ENCODE assay signal across 1 cellular context in genomic region chr1:54768093-54768492, GRCh38.
TF ChIP-seq lines count a peak whose summit lies in the region.

No MANE protein-coding gene starts in this region.

TF ChIP-seq in GM23338, 12 proteins besides CTCF, POLR2A, EP300 and RAD21 (continued from another document):
- TF ChIP-seq ETS1 (IDR thresholded peaks at IDR 0.05): no peak
- TF ChIP-seq JUNB (IDR thresholded peaks at IDR 0.05; ENCODE audit: unreplicated experiment): no peak
- no peak for TF ChIP-seq ZNF114 (CRISPR knock-in tag; IDR thresholded peaks at IDR 0.05)
- TF ChIP-seq STAT1 (IDR thresholded peaks at IDR 0.05; ENCODE audit: unreplicated experiment): no peak
- no peak for TF ChIP-seq POLR2AphosphoS5 (IDR thresholded peaks at IDR 0.05; ENCODE audit: low read depth)
- TF ChIP-seq ZNF331 (CRISPR knock-in tag; IDR thresholded peaks at IDR 0.05; ENCODE audit: low read depth): no peak
- TF ChIP-seq, protein P1, sequence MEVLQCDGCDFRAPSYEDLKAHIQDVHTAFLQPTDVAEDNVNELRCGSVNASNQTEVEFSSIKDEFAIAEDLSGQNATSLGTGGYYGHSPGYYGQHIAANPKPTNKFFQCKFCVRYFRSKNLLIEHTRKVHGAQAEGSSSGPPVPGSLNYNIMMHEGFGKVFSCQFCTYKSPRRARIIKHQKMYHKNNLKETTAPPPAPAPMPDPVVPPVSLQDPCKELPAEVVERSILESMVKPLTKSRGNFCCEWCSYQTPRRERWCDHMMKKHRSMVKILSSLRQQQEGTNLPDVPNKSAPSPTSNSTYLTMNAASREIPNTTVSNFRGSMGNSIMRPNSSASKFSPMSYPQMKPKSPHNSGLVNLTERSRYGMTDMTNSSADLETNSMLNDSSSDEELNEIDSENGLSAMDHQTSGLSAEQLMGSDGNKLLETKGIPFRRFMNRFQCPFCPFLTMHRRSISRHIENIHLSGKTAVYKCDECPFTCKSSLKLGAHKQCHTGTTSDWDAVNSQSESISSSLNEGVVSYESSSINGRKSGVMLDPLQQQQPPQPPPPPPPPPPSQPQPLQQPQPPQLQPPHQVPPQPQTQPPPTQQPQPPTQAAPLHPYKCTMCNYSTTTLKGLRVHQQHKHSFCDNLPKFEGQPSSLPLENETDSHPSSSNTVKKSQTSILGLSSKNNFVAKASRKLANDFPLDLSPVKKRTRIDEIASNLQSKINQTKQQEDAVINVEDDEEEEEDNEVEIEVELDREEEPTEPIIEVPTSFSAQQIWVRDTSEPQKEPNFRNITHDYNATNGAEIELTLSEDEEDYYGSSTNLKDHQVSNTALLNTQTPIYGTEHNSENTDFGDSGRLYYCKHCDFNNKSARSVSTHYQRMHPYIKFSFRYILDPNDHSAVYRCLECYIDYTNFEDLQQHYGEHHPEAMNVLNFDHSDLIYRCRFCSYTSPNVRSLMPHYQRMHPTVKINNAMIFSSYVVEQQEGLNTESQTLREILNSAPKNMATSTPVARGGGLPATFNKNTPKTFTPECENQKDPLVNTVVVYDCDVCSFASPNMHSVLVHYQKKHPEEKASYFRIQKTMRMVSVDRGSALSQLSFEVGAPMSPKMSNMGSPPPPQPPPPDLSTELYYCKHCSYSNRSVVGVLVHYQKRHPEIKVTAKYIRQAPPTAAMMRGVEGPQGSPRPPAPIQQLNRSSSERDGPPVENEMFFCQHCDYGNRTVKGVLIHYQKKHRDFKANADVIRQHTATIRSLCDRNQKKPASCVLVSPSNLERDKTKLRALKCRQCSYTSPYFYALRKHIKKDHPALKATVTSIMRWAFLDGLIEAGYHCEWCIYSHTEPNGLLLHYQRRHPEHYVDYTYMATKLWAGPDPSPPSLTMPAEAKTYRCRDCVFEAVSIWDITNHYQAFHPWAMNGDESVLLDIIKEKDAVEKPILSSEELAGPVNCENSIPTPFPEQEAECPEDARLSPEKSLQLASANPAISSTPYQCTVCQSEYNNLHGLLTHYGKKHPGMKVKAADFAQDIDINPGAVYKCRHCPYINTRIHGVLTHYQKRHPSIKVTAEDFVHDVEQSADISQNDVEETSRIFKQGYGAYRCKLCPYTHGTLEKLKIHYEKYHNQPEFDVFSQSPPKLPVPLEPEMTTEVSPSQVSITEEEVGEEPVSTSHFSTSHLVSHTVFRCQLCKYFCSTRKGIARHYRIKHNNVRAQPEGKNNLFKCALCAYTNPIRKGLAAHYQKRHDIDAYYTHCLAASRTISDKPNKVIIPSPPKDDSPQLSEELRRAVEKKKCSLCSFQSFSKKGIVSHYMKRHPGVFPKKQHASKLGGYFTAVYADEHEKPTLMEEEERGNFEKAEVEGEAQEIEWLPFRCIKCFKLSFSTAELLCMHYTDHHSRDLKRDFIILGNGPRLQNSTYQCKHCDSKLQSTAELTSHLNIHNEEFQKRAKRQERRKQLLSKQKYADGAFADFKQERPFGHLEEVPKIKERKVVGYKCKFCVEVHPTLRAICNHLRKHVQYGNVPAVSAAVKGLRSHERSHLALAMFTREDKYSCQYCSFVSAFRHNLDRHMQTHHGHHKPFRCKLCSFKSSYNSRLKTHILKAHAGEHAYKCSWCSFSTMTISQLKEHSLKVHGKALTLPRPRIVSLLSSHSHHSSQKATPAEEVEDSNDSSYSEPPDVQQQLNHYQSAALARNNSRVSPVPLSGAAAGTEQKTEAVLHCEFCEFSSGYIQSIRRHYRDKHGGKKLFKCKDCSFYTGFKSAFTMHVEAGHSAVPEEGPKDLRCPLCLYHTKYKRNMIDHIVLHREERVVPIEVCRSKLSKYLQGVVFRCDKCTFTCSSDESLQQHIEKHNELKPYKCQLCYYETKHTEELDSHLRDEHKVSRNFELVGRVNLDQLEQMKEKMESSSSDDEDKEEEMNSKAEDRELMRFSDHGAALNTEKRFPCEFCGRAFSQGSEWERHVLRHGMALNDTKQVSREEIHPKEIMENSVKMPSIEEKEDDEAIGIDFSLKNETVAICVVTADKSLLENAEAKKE (CRISPR knock-in tag; IDR thresholded peaks at IDR 0.05): no peak
TF ChIP-seq in GM23338: peak in this region for 0.
